Comparison of ENCODE assay signal across 2 cellular contexts in genomic region chr6:111072801-111073360, GRCh38.
A peak's percentile ranks its signal among the peaks of the same experiment; 100 is the strongest.
TF ChIP-seq lines count a peak whose summit lies in the region.

No MANE protein-coding gene starts in this region.

TF ChIP-seq in HepG2, 621 proteins besides CTCF, POLR2A, EP300 and RAD21:
- TF ChIP-seq MAFF (IDR thresholded peaks at IDR 0.05; ENCODE audit: low read depth, low read length) (0 out of 2 replicates have a peak, but pooled peaks have one; percentile 33), ZNF878 (CRISPR knock-in tag; IDR thresholded peaks at IDR 0.05) (no peak), MAFK (conservative IDR thresholded peaks at IDR 0.05 in 1 of 2, IDR thresholded peaks at IDR 0.05 in 1 of 2; ENCODE audit: low read length in 2 of 2) (peak; percentile 43 to 58; a peak in 3 of 4 replicates), HNRNPH1 (optimal IDR thresholded peaks at IDR 0.05; ENCODE audit: low read depth, low read length) (no peak), ZNF770 (CRISPR knock-in tag; IDR thresholded peaks at IDR 0.05) (peak; percentile 64; the same call in 1 of the 2 replicates)

TF ChIP-seq in IMR-90, 13 proteins besides CTCF, POLR2A, EP300 and RAD21:
- TF ChIP-seq FOS (IDR thresholded peaks at IDR 0.05; ENCODE audit: low read depth, low read length) (no peak), MAFK (IDR thresholded peaks at IDR 0.05; ENCODE audit: low read depth, low read length) (0 out of 2 replicates have a peak, but pooled peaks have one; percentile 11)
